Comparison of ENCODE assay signal across 1 cellular context in genomic region chr19:49875177-49875576, GRCh38.
TF ChIP-seq lines count a peak whose summit lies in the region.

No MANE protein-coding gene starts in this region.

TF ChIP-seq in GM23338, 12 proteins besides CTCF, POLR2A, EP300 and RAD21:
- TF ChIP-seq ZNF462 (CRISPR knock-in tag; IDR thresholded peaks at IDR 0.05) = no peak
- no peak for TF ChIP-seq STAT1 (IDR thresholded peaks at IDR 0.05; ENCODE audit: unreplicated experiment)
- TF ChIP-seq EZH2 (IDR thresholded peaks at IDR 0.05; ENCODE audit: low read depth, unreplicated experiment) = no peak
- TF ChIP-seq CREB1 (CRISPR knock-in tag; IDR thresholded peaks at IDR 0.05; ENCODE audit: low read depth) = no peak
- TF ChIP-seq EZH2phosphoT487 (IDR thresholded peaks at IDR 0.05; ENCODE audit: unreplicated experiment) = no peak
- TF ChIP-seq POLR2AphosphoS5 (IDR thresholded peaks at IDR 0.05; ENCODE audit: low read depth) = no peak
- TF ChIP-seq, protein P1, sequence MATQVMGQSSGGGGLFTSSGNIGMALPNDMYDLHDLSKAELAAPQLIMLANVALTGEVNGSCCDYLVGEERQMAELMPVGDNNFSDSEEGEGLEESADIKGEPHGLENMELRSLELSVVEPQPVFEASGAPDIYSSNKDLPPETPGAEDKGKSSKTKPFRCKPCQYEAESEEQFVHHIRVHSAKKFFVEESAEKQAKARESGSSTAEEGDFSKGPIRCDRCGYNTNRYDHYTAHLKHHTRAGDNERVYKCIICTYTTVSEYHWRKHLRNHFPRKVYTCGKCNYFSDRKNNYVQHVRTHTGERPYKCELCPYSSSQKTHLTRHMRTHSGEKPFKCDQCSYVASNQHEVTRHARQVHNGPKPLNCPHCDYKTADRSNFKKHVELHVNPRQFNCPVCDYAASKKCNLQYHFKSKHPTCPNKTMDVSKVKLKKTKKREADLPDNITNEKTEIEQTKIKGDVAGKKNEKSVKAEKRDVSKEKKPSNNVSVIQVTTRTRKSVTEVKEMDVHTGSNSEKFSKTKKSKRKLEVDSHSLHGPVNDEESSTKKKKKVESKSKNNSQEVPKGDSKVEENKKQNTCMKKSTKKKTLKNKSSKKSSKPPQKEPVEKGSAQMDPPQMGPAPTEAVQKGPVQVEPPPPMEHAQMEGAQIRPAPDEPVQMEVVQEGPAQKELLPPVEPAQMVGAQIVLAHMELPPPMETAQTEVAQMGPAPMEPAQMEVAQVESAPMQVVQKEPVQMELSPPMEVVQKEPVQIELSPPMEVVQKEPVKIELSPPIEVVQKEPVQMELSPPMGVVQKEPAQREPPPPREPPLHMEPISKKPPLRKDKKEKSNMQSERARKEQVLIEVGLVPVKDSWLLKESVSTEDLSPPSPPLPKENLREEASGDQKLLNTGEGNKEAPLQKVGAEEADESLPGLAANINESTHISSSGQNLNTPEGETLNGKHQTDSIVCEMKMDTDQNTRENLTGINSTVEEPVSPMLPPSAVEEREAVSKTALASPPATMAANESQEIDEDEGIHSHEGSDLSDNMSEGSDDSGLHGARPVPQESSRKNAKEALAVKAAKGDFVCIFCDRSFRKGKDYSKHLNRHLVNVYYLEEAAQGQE (IDR thresholded peaks at IDR 0.05; ENCODE audit: unreplicated experiment) = no peak
- TF ChIP-seq ZNF331 (CRISPR knock-in tag; IDR thresholded peaks at IDR 0.05; ENCODE audit: low read depth) = no peak
- TF ChIP-seq ZNF114 (CRISPR knock-in tag; IDR thresholded peaks at IDR 0.05) = no peak
- no peak for TF ChIP-seq ETS1 (IDR thresholded peaks at IDR 0.05)
- no peak for TF ChIP-seq NANOG (IDR thresholded peaks at IDR 0.05; ENCODE audit: borderline replicate concordance)
- TF ChIP-seq JUNB (IDR thresholded peaks at IDR 0.05; ENCODE audit: unreplicated experiment) = no peak
